In genomic region chr11:78656327-78656726, GRCh38 we compare ENCODE assay signal across 20 cellular contexts.
"Had no signal": no experiment of that assay in that cellular context is flagged by ENCODE, and none has a peak within 500 bp of the region (broad histone marks: within the 10 kb centered on the region; RNA-seq: fewer than 3 reads in every experiment).

No MANE protein-coding gene starts in this region.

- H3K9me3 ChIP-seq: colonic mucosa, mucosa of descending colon, prostate gland, right lobe of liver, suprapubic skin, thyroid gland had no signal

- H3K27ac ChIP-seq: colonic mucosa, parathyroid adenoma, prostate gland, right lobe of liver, suprapubic skin, thyroid gland had no signal

- ATAC-seq: left colon; mucosa of descending colon; naive thymus-derived CD8-positive, alpha-beta T cell; right lobe of liver; stimulated activated effector memory CD8-positive, alpha-beta T cell treated with anti-CD3 and anti-CD28 coated beads, Interleukin-12 subunit alpha, Interleukin-12 subunit beta, amount 100 ng/mL, for 72 hours; stimulated activated naive CD8-positive, alpha-beta T cell treated with anti-CD3 and anti-CD28 coated beads, Interleukin-15, Interleukin-2, amounts not matched to agents 100 U/mL and 50 U/mL, for 24 hours had no signal

- H3K27me3 ChIP-seq: colonic mucosa, right lobe of liver, suprapubic skin, thyroid gland had no signal

- H3K4me3 Mint-ChIP-seq: immature natural killer cell; naive thymus-derived CD8-positive, alpha-beta T cell; neural crest cell; stimulated activated effector memory CD8-positive, alpha-beta T cell treated with anti-CD3 and anti-CD28 coated beads, Interleukin-12 subunit alpha, Interleukin-12 subunit beta, amount 100 ng/mL, for 72 hours; type B pancreatic cell had no signal

- H3K27me3 Mint-ChIP-seq: type B pancreatic cell had no signal

- H3K9me3 Mint-ChIP-seq: immature natural killer cell; naive thymus-derived CD8-positive, alpha-beta T cell; neural crest cell; stimulated activated effector memory CD8-positive, alpha-beta T cell treated with anti-CD3 and anti-CD28 coated beads, Interleukin-12 subunit alpha, Interleukin-12 subunit beta, amount 100 ng/mL, for 72 hours had no signal

- H3K4me1 Mint-ChIP-seq: immature natural killer cell; naive thymus-derived CD8-positive, alpha-beta T cell had no signal

- H3K27ac Mint-ChIP-seq: immature natural killer cell; stimulated activated effector memory CD8-positive, alpha-beta T cell treated with anti-CD3 and anti-CD28 coated beads, Interleukin-12 subunit alpha, Interleukin-12 subunit beta, amount 100 ng/mL, for 72 hours; type B pancreatic cell had no signal

- H3K36me3 Mint-ChIP-seq: immature natural killer cell; naive thymus-derived CD8-positive, alpha-beta T cell; stimulated activated effector memory CD8-positive, alpha-beta T cell treated with anti-CD3 and anti-CD28 coated beads, Interleukin-12 subunit alpha, Interleukin-12 subunit beta, amount 100 ng/mL, for 72 hours had no signal

- H3K4me1 ChIP-seq: colonic mucosa, parathyroid adenoma, prostate gland had no signal

- H3K4me3 ChIP-seq: colonic mucosa, mucosa of descending colon, prostate gland, right lobe of liver, suprapubic skin, thyroid gland had no signal

- H3K36me3 ChIP-seq: colonic mucosa, prostate gland, right lobe of liver, suprapubic skin had no signal

- DNase-seq: colonic mucosa; effector CD4-positive, alpha-beta T cell; immature natural killer cell; kidney; left colon; mammary epithelial cell; mucosa of descending colon; naive thymus-derived CD8-positive, alpha-beta T cell; occipital lobe; right lobe of liver; stimulated activated CD4-positive, alpha-beta T cell treated with anti-CD3 and anti-CD28 coated beads, Interleukin-4, amount 100 ng/mL, for 1 hour; stimulated activated CD8-positive, alpha-beta memory T cell treated with anti-CD3 and anti-CD28 coated beads, Interleukin-4, amount 100 ng/mL, for 48 hours; stimulated activated naive CD8-positive, alpha-beta T cell treated with anti-CD3 and anti-CD28 coated beads, Interleukin-15, Interleukin-2, amounts not matched to agents 100 U/mL and 50 U/mL, for 24 hours; thyroid gland had no signal
